1 cellular context compared by ENCODE assay signal in the genomic region with DNA sequence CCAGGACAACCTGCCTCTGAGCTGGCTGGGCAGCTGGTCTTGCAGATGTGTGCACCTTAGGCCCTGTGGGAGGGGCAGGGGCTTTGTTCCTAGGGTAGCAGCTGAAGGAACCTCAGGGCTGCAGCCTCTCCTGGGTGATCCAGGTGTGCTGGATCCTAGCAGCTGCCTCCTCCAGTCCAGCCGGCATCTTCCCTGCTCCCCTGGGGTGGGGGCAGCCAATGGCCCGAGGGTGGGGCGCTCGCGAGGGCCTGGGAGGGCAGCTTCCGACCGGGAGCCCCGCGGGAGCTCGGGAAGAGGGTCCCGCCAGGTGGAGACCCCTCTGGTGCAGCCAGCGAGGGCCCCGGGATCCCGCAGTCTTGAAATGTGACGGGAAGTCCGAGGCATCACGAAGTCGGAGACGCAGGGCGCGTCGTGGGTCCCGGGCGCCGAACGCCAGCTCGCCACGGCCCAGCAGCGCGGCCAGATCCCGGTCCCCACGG.
TF ChIP-seq lines count a peak whose summit lies in the region.

No MANE protein-coding gene starts in this region.

TF ChIP-seq in GM12891, 5 proteins besides CTCF, POLR2A, EP300 and RAD21:
- TF ChIP-seq TAF1 (IDR thresholded peaks at IDR 0.05; ENCODE audit: low read depth, low read length) (no peak), PAX5 (IDR thresholded peaks at IDR 0.05; ENCODE audit: insufficient read depth, low read length, severe bottlenecking) (no peak), POU2F2 (IDR thresholded peaks at IDR 0.05; ENCODE audit: low read depth, low read length) (no peak), POLR2AphosphoS5 (IDR thresholded peaks at IDR 0.05; ENCODE audit: low read depth, low read length) (no peak), SPI1 (IDR thresholded peaks at IDR 0.05; ENCODE audit: low read depth, low read length) (no peak)
